In the genomic region with DNA sequence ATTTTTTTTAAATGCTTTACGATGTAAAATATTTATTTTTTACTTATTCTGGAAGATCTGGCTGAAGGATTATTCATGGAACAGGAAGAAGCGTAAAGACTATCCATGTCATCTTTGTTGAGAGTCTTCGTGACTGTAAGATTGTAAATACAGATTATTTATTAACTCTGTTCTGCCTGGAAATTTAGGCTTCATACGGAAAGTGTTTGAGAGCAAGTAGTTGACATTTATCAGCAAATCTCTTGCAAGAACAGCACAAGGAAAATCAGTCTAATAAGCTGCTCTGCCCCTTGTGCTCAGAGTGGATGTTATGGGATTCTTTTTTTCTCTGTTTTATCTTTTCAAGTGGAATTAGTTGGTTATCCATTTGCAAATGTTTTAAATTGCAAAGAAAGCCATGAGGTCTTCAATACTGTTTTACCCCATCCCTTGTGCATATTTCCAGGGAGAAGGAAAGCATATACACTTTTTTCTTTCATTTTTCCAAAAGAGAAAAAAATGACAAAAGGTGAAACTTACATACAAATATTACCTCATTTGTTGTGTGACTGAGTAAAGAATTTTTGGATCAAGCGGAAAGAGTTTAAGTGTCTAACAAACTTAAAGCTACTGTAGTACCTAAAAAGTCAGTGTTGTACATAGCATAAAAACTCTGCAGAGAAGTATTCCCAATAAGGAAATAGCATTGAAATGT, we compare ENCODE assay signal across 21 cellular contexts. TPM values are rescaled to one million over a fixed set of nuclear protein-coding genes. Genes with fewer than 3 reads are reported as not detected.
A peak's percentile ranks its signal among the peaks of the same experiment; 100 is the strongest.
DNase-seq lines count a peak whose midpoint lies in the region; ATAC-seq, FAIRE-seq and TF ChIP-seq lines count a peak whose summit lies in the region.
"Had no signal": no experiment of that assay in that cellular context is flagged by ENCODE, and none has a peak within 500 bp of the region (broad histone marks: within the 10 kb centered on the region; RNA-seq: fewer than 3 reads in every experiment).

No MANE protein-coding gene starts in this region.

- H3K27ac Mint-ChIP-seq in GM23338 = no peak overlapping the region
- no peak overlapping the region for H3K27ac Mint-ChIP-seq in naive thymus-derived CD4-positive, alpha-beta T cell
- H3K27ac Mint-ChIP-seq: activated CD4-positive, alpha-beta memory T cell treated with anti-CD3 and anti-CD28 coated beads, Interleukin-2, amount 10 ng/mL, durations not matched to agents 7 days and 5 days; activated T-helper 1 cell treated with anti-CD3 and anti-CD28 coated beads, Interleukin-12 subunit alpha, Interleukin-12 subunit beta, Interleukin-2, Interleukin-4 antibody, amounts not matched to agents 30 ng/mL and 10 ng/mL and 1 ng/mL, durations not matched to agents 14 hours and 24 hours and 36 hours; IgD-negative memory B cell had no signal

- DNase-seq in GM23338 (ENCODE audit: low spot score) = no peak
- DNase-seq in bronchial epithelial cell (ENCODE audit: low read depth) = peak; percentile 54
- DNase-seq in foreskin fibroblast = peak; percentile 17 to 18
- no peak for DNase-seq in smooth muscle cell (lab: John Stamatoyannopoulos, UW; ENCODE audit: unreplicated experiment)
- no peak for DNase-seq in left lung
- no peak for DNase-seq in naive thymus-derived CD4-positive, alpha-beta T cell
- DNase-seq in OCI-M1 (lab: John Stamatoyannopoulos, UW) = no peak
- DNase-seq: activated CD4-positive, alpha-beta memory T cell treated with anti-CD3 and anti-CD28 coated beads, Interleukin-2, amount 10 ng/mL, durations not matched to agents 7 days and 5 days; CD4-positive, alpha-beta memory T cell; cerebellar nuclear complex; DND-41; kidney glomerular epithelial cell; NCI-H82; occipital lobe; Peyer's patch; stimulated activated CD4-positive, alpha-beta T cell treated with anti-CD3 and anti-CD28 coated beads, Interleukin-4, amount 100 ng/mL, for 24 hours; stimulated activated CD8-positive, alpha-beta memory T cell treated with anti-CD3 and anti-CD28 coated beads, Interleukin-4, amount 100 ng/mL, for 48 hours; SW 1271; testis had no signal

- H4K20me1 ChIP-seq in GM23338 (replicated peaks; ENCODE audit: insufficient read depth) = no peaks in the 10 kb centered on the region
- peaks cover 54% of the 10 kb centered on the region for H4K20me1 ChIP-seq in smooth muscle cell (ENCODE audit: low read depth)

- H3K4me3 Mint-ChIP-seq in GM23338 = no peak overlapping the region
- no peak overlapping the region for H3K4me3 Mint-ChIP-seq in naive thymus-derived CD4-positive, alpha-beta T cell
- H3K4me3 Mint-ChIP-seq: activated CD4-positive, alpha-beta memory T cell treated with anti-CD3 and anti-CD28 coated beads, Interleukin-2, amount 10 ng/mL, durations not matched to agents 7 days and 5 days; activated T-helper 1 cell treated with anti-CD3 and anti-CD28 coated beads, Interleukin-12 subunit alpha, Interleukin-12 subunit beta, Interleukin-2, Interleukin-4 antibody, amounts not matched to agents 30 ng/mL and 10 ng/mL and 1 ng/mL, durations not matched to agents 14 hours and 24 hours and 36 hours; CD4-positive, alpha-beta memory T cell; IgD-negative memory B cell had no signal

- H3K27me3 Mint-ChIP-seq in GM23338 (ENCODE audit: insufficient read depth, low read depth, poor library complexity) = no peaks in the 10 kb centered on the region
- peaks cover 0 to 28% (median 0%) of the 10 kb centered on the region in 5 donors for H3K27me3 Mint-ChIP-seq in naive thymus-derived CD4-positive, alpha-beta T cell
- H3K27me3 Mint-ChIP-seq: CD4-positive, alpha-beta memory T cell; IgD-negative memory B cell had no signal

- H3K36me3 ChIP-seq in GM23338 (ENCODE audit: insufficient read depth) (peaks cover 51% of the 10 kb centered on the region), bronchial epithelial cell (ENCODE audit: control insufficient read depth, insufficient read depth, low read length) (peaks cover 21% of the 10 kb centered on the region), smooth muscle cell (ENCODE audit: low read depth) (peaks cover 41% of the 10 kb centered on the region), left lung (peaks cover under 1 to 44% of the 10 kb centered on the region in 2 donors)
- H3K36me3 ChIP-seq in naive thymus-derived CD4-positive, alpha-beta T cell (ENCODE audit: control insufficient read depth in 2 of 3, insufficient read depth in 3 of 3, low read length in 3 of 3) = no peaks in the 10 kb centered on the region

- peaks cover 47% of the 10 kb centered on the region for H3K36me3 Mint-ChIP-seq in GM23338 (ENCODE audit: low read depth)
- H3K36me3 Mint-ChIP-seq in naive thymus-derived CD4-positive, alpha-beta T cell = peaks cover 0 to 2% (median 0%) of the 10 kb centered on the region in 5 donors
- H3K36me3 Mint-ChIP-seq: IgD-negative memory B cell had no signal

- H3K4me3 ChIP-seq in GM23338 (no peak overlapping the region), bronchial epithelial cell (ENCODE audit: low read depth, low read length) (no peak overlapping the region), foreskin fibroblast (ENCODE audit: low read depth in 1 of 2, low read length in 2 of 2) (no peak overlapping the region), smooth muscle cell (no peak overlapping the region), left lung (no peak overlapping the region)
- no peak overlapping the region for H3K4me3 ChIP-seq in naive thymus-derived CD4-positive, alpha-beta T cell (ENCODE audit: low read length)
- H3K4me3 ChIP-seq: Peyer's patch, testis had no signal

- H3K4me2 ChIP-seq in GM23338 (no peak overlapping the region), smooth muscle cell (no peak overlapping the region)

- H2AFZ ChIP-seq in GM23338 (no peak overlapping the region), smooth muscle cell (ENCODE audit: low read depth) (no peak overlapping the region)

- H3K4me1 Mint-ChIP-seq in GM23338 = peaks cover 11% of the 10 kb centered on the region; the same call in 2 of the 3 replicates
- H3K4me1 Mint-ChIP-seq in naive thymus-derived CD4-positive, alpha-beta T cell = peaks cover 0 to 7% (median 0%) of the 10 kb centered on the region in 7 donors

- H3K79me2 ChIP-seq in GM23338 (replicated peaks; ENCODE audit: insufficient read depth) = no peaks in the 10 kb centered on the region
- no peaks in the 10 kb centered on the region for H3K79me2 ChIP-seq in smooth muscle cell (ENCODE audit: low read depth)

- no peak overlapping the region for H3K9ac ChIP-seq in smooth muscle cell (ENCODE audit: low read depth)

- H3K27me3 ChIP-seq in GM23338 (ENCODE audit: insufficient read depth) (no peaks in the 10 kb centered on the region), bronchial epithelial cell (ENCODE audit: control insufficient read depth, insufficient read depth, low read length) (no peaks in the 10 kb centered on the region), smooth muscle cell (ENCODE audit: low read depth) (no peaks in the 10 kb centered on the region), left lung (no peaks in the 10 kb centered on the region)
- no peaks in the 10 kb centered on the region for H3K27me3 ChIP-seq in naive thymus-derived CD4-positive, alpha-beta T cell (ENCODE audit: control insufficient read depth in 2 of 2, insufficient read depth in 2 of 2, low read length in 2 of 2)
- H3K27me3 ChIP-seq: Peyer's patch, testis had no signal

- H3K27ac ChIP-seq in GM23338 (ENCODE audit: low read depth) (peak overlapping the region; percentile 12; the same call in 1 of the 2 replicates), smooth muscle cell (ENCODE audit: low read depth) (peak overlapping the region; percentile 51), left lung (no peak overlapping the region)
- H3K27ac ChIP-seq in naive thymus-derived CD4-positive, alpha-beta T cell (ENCODE audit: low read depth, low read length) = no peak overlapping the region
- H3K27ac ChIP-seq: testis had no signal

- no peaks in the 10 kb centered on the region for H3K9me3 Mint-ChIP-seq in GM23338
- H3K9me3 Mint-ChIP-seq in naive thymus-derived CD4-positive, alpha-beta T cell = no peaks in the 10 kb centered on the region
- H3K9me3 Mint-ChIP-seq: activated CD4-positive, alpha-beta memory T cell treated with anti-CD3 and anti-CD28 coated beads, Interleukin-2, amount 10 ng/mL, durations not matched to agents 7 days and 5 days; activated T-helper 1 cell treated with anti-CD3 and anti-CD28 coated beads, Interleukin-12 subunit alpha, Interleukin-12 subunit beta, Interleukin-2, Interleukin-4 antibody, amounts not matched to agents 30 ng/mL and 10 ng/mL and 1 ng/mL, durations not matched to agents 14 hours and 24 hours and 36 hours; CD4-positive, alpha-beta memory T cell; IgD-negative memory B cell had no signal

- no peaks in the 10 kb centered on the region for H3K9me2 ChIP-seq in GM23338 (ENCODE audit: insufficient read depth)

- no peak for FAIRE-seq in bronchial epithelial cell (lab: Jason Lieb, UNC)

- WGBS in smooth muscle cell (ENCODE audit: low lambda C conversion rate) = 66% methylated on average over 5 of the region's 5 CpGs

- H3K9me3 ChIP-seq in smooth muscle cell (replicated peaks; ENCODE audit: low read depth) (no peaks in the 10 kb centered on the region), left lung (no peaks in the 10 kb centered on the region)
- H3K9me3 ChIP-seq in naive thymus-derived CD4-positive, alpha-beta T cell (ENCODE audit: control insufficient read depth in 2 of 3, low read length in 3 of 3) = no peaks in the 10 kb centered on the region
- H3K9me3 ChIP-seq: Peyer's patch, testis had no signal

- no peaks in the 10 kb centered on the region for H3F3A ChIP-seq in GM23338 (replicated peaks; ENCODE audit: low read depth)
- peaks cover 62% of the 10 kb centered on the region for H3F3A ChIP-seq in smooth muscle cell (ENCODE audit: low read depth)

- CTCF ChIA-PET in naive thymus-derived CD4-positive, alpha-beta T cell (lab: Charles Lee) = interaction anchor here (0.7 kb wide), 1 partner anchor 70 kb away, joined by 4 read pairs; no protein-coding TSS in a partner anchor

- intact Hi-C loops in left lung (cut with DNase I) = no loop called here
- intact Hi-C loops in naive thymus-derived CD4-positive, alpha-beta T cell (cut with micrococcal nuclease) = no loop called here

- POLR2A ChIA-PET in naive thymus-derived CD4-positive, alpha-beta T cell (lab: Charles Lee) = no interaction called here

- ATAC-seq in GM23338 (no peak), left lung (no peak)
- ATAC-seq in naive thymus-derived CD4-positive, alpha-beta T cell = no peak

- no peaks in the 10 kb centered on the region for H3K4me1 ChIP-seq in GM23338 (ENCODE audit: insufficient read depth)
- peaks cover 4% of the 10 kb centered on the region for H3K4me1 ChIP-seq in smooth muscle cell (ENCODE audit: low read depth)
- H3K4me1 ChIP-seq in left lung = no peaks in the 10 kb centered on the region
- no peaks in the 10 kb centered on the region for H3K4me1 ChIP-seq in naive thymus-derived CD4-positive, alpha-beta T cell (ENCODE audit: control insufficient read depth in 2 of 2, insufficient read depth in 2 of 2, low read length in 2 of 2)
- H3K4me1 ChIP-seq: testis had no signal

- TF ChIP-seq CTCF in GM23338 (conservative IDR thresholded peaks at IDR 0.05; ENCODE audit: low read depth in 2 of 2) = no peak
- TF ChIP-seq CTCF in bronchial epithelial cell (IDR thresholded peaks at IDR 0.05; ENCODE audit: insufficient read depth, low read length, severe bottlenecking) = no peak
- TF ChIP-seq CTCF in foreskin fibroblast (IDR thresholded peaks at IDR 0.05; ENCODE audit: low read depth, low read length) = no peak
- TF ChIP-seq CTCF in smooth muscle cell (IDR thresholded peaks at IDR 0.05; ENCODE audit: borderline replicate concordance, insufficient read depth, poor library complexity, severe bottlenecking) = no peak
- TF ChIP-seq CTCF in left lung (IDR thresholded peaks at IDR 0.05) = no peak

RNA-seq across cellular contexts. Expression of a gene that starts 15.6 kb away (rescaled TPM):
- total RNA-seq in GM23338 (2014; rRNA removed; shearing (Covaris generic)) = 81.3 and 81.9 TPM in 2 replicates
- polyA plus RNA-seq in GM23338 (2016; fragmentation: Nextera tagmentation; extraction: Ambion mirVana) (14.2 and 21.7 TPM in 2 replicates), smooth muscle cell (203 and 264 TPM in 2 replicates)
- total RNA-seq in bronchial epithelial cell (37.8 and 162 TPM in 2 replicates), smooth muscle cell (648 and 662 TPM in 2 replicates), left lung (100 to 1,000 TPM; 498 to 570 TPM)
- 10 to 100 TPM in 2 of 5 experiments, 1 to 10 TPM in 3; 1.3 to 68.4 (median 8.5) TPM for total RNA-seq in naive thymus-derived CD4-positive, alpha-beta T cell
- not detected for polyA plus RNA-seq in naive thymus-derived CD4-positive, alpha-beta T cell

Comparison
In these comparisons a context has a peak if more than half of its experiments do, and no peak if none do; other contexts are left out.
1. DNase-seq: peak in bronchial epithelial cell (single experiment) and foreskin fibroblast (2 of 2); none in GM23338 (single experiment), smooth muscle cell (single experiment), left lung (0 of 2), naive thymus-derived CD4-positive, alpha-beta T cell (0 of 9) and OCI-M1 (single experiment).
2. H3K27ac ChIP-seq: peak in GM23338 (single experiment) and smooth muscle cell (single experiment); none in left lung (0 of 2) and naive thymus-derived CD4-positive, alpha-beta T cell (single experiment).